29 cellular contexts compared by ENCODE assay signal in genomic region chrX:119817130-119817690, GRCh38. TPM values are rescaled to one million over a fixed set of nuclear protein-coding genes. Genes with fewer than 3 reads are reported as not detected.
A peak's percentile ranks its signal among the peaks of the same experiment; 100 is the strongest.
DNase-seq lines count a peak whose midpoint lies in the region; ATAC-seq and TF ChIP-seq lines count a peak whose summit lies in the region.
"Had no signal": no experiment of that assay in that cellular context is flagged by ENCODE, and none has a peak within 500 bp of the region (broad histone marks: within the 10 kb centered on the region; RNA-seq: fewer than 3 reads in every experiment).

No MANE protein-coding gene starts in this region.

- no peak for TF ChIP-seq CTCF in fibroblast of mammary gland (conservative IDR thresholded peaks at IDR 0.05; ENCODE audit: control insufficient read depth, insufficient read depth, low read depth, low read length)

- H3K27ac Mint-ChIP-seq in IgD-negative memory B cell = peak overlapping the region; percentile 2 to 90 (median 61)
- H3K27ac Mint-ChIP-seq: endodermal cell; natural killer cell treated with Interleukin-12 subunit alpha and Interleukin-12 subunit beta and Interleukin-15 and Interleukin-18, amount 100 ng/mL, for 72 hours; stimulated activated naive CD8-positive, alpha-beta T cell treated with anti-CD3 and anti-CD28 coated beads, Interleukin-15, amount 100 ng/mL, for 72 hours had no signal

- H3K27me3 Mint-ChIP-seq in IgD-negative memory B cell = peaks cover 3% of the 10 kb centered on the region
- H3K27me3 Mint-ChIP-seq: natural killer cell treated with Interleukin-12 subunit alpha and Interleukin-12 subunit beta and Interleukin-15 and Interleukin-18, amount 100 ng/mL, for 72 hours; stimulated activated naive CD8-positive, alpha-beta T cell treated with anti-CD3 and anti-CD28 coated beads, Interleukin-15, amount 100 ng/mL, for 72 hours had no signal

- no peak overlapping the region for H3K4me3 Mint-ChIP-seq in IgD-negative memory B cell
- H3K4me3 Mint-ChIP-seq: endodermal cell; natural killer cell treated with Interleukin-12 subunit alpha and Interleukin-12 subunit beta and Interleukin-15 and Interleukin-18, amount 100 ng/mL, for 72 hours; stimulated activated naive CD8-positive, alpha-beta T cell treated with anti-CD3 and anti-CD28 coated beads, Interleukin-15, amount 100 ng/mL, for 72 hours had no signal

- DNase-seq in D341Med (ENCODE audit: low spot score) (peak; percentile 25), fibroblast of mammary gland (ENCODE audit: low read depth) (peak; percentile 66), sciatic nerve (ENCODE audit: low spot score) (no peak), germinal center (ENCODE audit: low spot score) (no peak), Ammon's horn (ENCODE audit: low spot score) (no peak)
- DNase-seq in activated CD8-positive, alpha-beta memory T cell treated with anti-CD3 and anti-CD28 coated beads, Interleukin-2, amount 50 U/mL, for 48 hours = no peak
- DNase-seq: ACHN; activated CD4-positive, alpha-beta T cell treated with anti-CD3 and anti-CD28 coated beads for 48 hours; activated T-cell treated with anti-CD3 and anti-CD28 coated beads, Interleukin-2, amount 50 U/mL, for 48 hours; body of pancreas; COR-L47; dermis blood vessel endothelial cell; endodermal cell; hippocampal formation; left cardiac atrium; NCI-H1092; NCI-H1694; NCI-H774; occipital lobe; RPMI8226; stimulated activated naive CD8-positive, alpha-beta T cell treated with anti-CD3 and anti-CD28 coated beads, Interleukin-15, amount 100 ng/mL, for 72 hours; thyroid gland had no signal

- H3K4me3 ChIP-seq in fibroblast of mammary gland (ENCODE audit: control insufficient read depth, low read depth, low read length) = no peak overlapping the region
- H3K4me3 ChIP-seq: BLaER1 treated with 17β-estradiol and CSF1 and Interleukin-3, amounts not matched to agents 10 nM and 100 nM; body of pancreas; SJSA1; skin epidermis; thyroid gland had no signal

- H3K36me3 Mint-ChIP-seq in IgD-negative memory B cell = no peaks in the 10 kb centered on the region
- H3K36me3 Mint-ChIP-seq: natural killer cell treated with Interleukin-12 subunit alpha and Interleukin-12 subunit beta and Interleukin-15 and Interleukin-18, amount 100 ng/mL, for 72 hours had no signal

- peak; percentile 78 for ATAC-seq in sciatic nerve
- ATAC-seq: body of pancreas; left cardiac atrium; natural killer cell treated with Interleukin-12 subunit alpha and Interleukin-12 subunit beta and Interleukin-15 and Interleukin-18, amount 100 ng/mL, for 72 hours; stimulated activated naive CD8-positive, alpha-beta T cell treated with anti-CD3 and anti-CD28 coated beads, Interleukin-15, amount 100 ng/mL, for 72 hours had no signal

- no peaks in the 10 kb centered on the region for H3K9me3 Mint-ChIP-seq in IgD-negative memory B cell
- H3K9me3 Mint-ChIP-seq: natural killer cell treated with Interleukin-12 subunit alpha and Interleukin-12 subunit beta and Interleukin-15 and Interleukin-18, amount 100 ng/mL, for 72 hours; stimulated activated naive CD8-positive, alpha-beta T cell treated with anti-CD3 and anti-CD28 coated beads, Interleukin-15, amount 100 ng/mL, for 72 hours had no signal

- intact Hi-C loops in sciatic nerve (cut with DNase I) = no loop called here

- H3K4me1 Mint-ChIP-seq in IgD-negative memory B cell = peaks cover 9 to 10% (median 10%) of the 10 kb centered on the region in 3 donors
- H3K4me1 Mint-ChIP-seq: endodermal cell had no signal

RNA-seq across cellular contexts. Expression of gene RPL39, which starts 25.8 kb away (rescaled TPM):
- 4,549 TPM for polyA plus RNA-seq in IgD-negative memory B cell
- total RNA-seq in sciatic nerve = 1,230 TPM

RNA-seq across cellular contexts. Expression of gene UPF3B, which starts 35.6 kb away (rescaled TPM):
- polyA plus RNA-seq in IgD-negative memory B cell = 12.4 TPM
- total RNA-seq in sciatic nerve = 11.0 TPM

RNA-seq across cellular contexts. Expression of gene RNF113A, which starts 54.3 kb away (rescaled TPM):
- polyA plus RNA-seq in IgD-negative memory B cell = 66.2 TPM
- total RNA-seq in sciatic nerve = 8.8 TPM

RNA-seq across cellular contexts. Expression of gene NDUFA1, which starts 54.4 kb away (rescaled TPM):
- polyA plus RNA-seq in IgD-negative memory B cell = 249 TPM
- total RNA-seq in sciatic nerve = 57.5 TPM

RNA-seq across cellular contexts. Expression of gene SOWAHD, which starts 58.8 kb away (rescaled TPM):
- polyA plus RNA-seq in IgD-negative memory B cell = 36.1 TPM
- 0.53 TPM for total RNA-seq in sciatic nerve
- total RNA-seq: dermis blood vessel endothelial cell; esophagus mucosa; lung microvascular endothelial cell; natural killer cell treated with Interleukin-12 subunit alpha and Interleukin-12 subunit beta and Interleukin-15 and Interleukin-18, amount 100 ng/mL, for 72 hours; occipital lobe; thyroid gland had no signal

Comparison
In these comparisons a context has a peak if more than half of its experiments do, and no peak if none do; other contexts are left out.
1. DNase-seq: peak in D341Med (single experiment) and fibroblast of mammary gland (single experiment); none in sciatic nerve (single experiment), germinal center (single experiment), activated CD8-positive, alpha-beta memory T cell treated with anti-CD3 and anti-CD28 coated beads, Interleukin-2, amount 50 U/mL, for 48 hours (single experiment) and Ammon's horn (single experiment).